ENCODE assay signal across 11 cellular contexts in genomic region chr2:99442837-99443236, GRCh38. TPM values are rescaled to one million over a fixed set of nuclear protein-coding genes. Genes with fewer than 3 reads are reported as not detected.
DNase-seq lines count a peak whose midpoint lies in the region; ATAC-seq and TF ChIP-seq lines count a peak whose summit lies in the region.
"Had no signal": no experiment of that assay in that cellular context is flagged by ENCODE, and none has a peak within 500 bp of the region (broad histone marks: within the 10 kb centered on the region; RNA-seq: fewer than 3 reads in every experiment).

No MANE protein-coding gene starts in this region.

- no peaks in the 10 kb centered on the region for H3K9me3 Mint-ChIP-seq in type B pancreatic cell
- H3K9me3 Mint-ChIP-seq: activated naive CD4-positive, alpha-beta T cell treated with anti-CD3 and anti-CD28 coated beads, Interleukin-2, amount 50 U/mL, for 24 hours had no signal

- in situ Hi-C loops in mammary epithelial cell (cut with MboI; ENCODE audit: low sequenced_read_pairs in 2 of 2): loop anchor here in 1 of 2 donors (10.0 kb wide), 1 partner anchor 52 kb away; the partner anchor contains the start of gene REV1

- intact Hi-C loops in mammary epithelial cell (cut with micrococcal nuclease): no loop called here
- intact Hi-C loops in left ventricle myocardium superior (cut with micrococcal nuclease): loop anchor here (10.0 kb wide), 1 partner anchor 52 kb away; the partner anchor contains the start of gene REV1

- peak; percentile 18 for DNase-seq in DMS53 (lab: John Stamatoyannopoulos, UW)
- DNase-seq in DMS53 treated with DMSO at 0.1 percent for 48 hours (lab: John Stamatoyannopoulos, UW; ENCODE audit: unreplicated experiment): no peak
- DNase-seq in mammary epithelial cell: no peak
- no peak for DNase-seq in left ventricle myocardium superior
- DNase-seq in type B pancreatic cell (ENCODE audit: extremely low spot score, unreplicated experiment): no peak
- no peak for DNase-seq in T-helper 9 cell
- no peak for DNase-seq in stimulated activated CD4-positive, alpha-beta T cell treated with anti-CD3 and anti-CD28 coated beads, Interleukin-1b, Interleukin-23, amount 100 ng/mL, for 48 hours
- no peak for DNase-seq in GM20000 (ENCODE audit: low spot score)
- DNase-seq: NCI-H1092 treated with DMSO at 0.1 percent for 48 hours had no signal

- H3K9me3 ChIP-seq in mammary epithelial cell (replicated peaks; ENCODE audit: insufficient read depth, low read length): no peaks in the 10 kb centered on the region

- no peak overlapping the region for H3K4me2 ChIP-seq in mammary epithelial cell (ENCODE audit: insufficient read depth, low read depth, low read length)

- no peak overlapping the region for H3K4me3 Mint-ChIP-seq in type B pancreatic cell
- H3K4me3 Mint-ChIP-seq: activated naive CD4-positive, alpha-beta T cell treated with anti-CD3 and anti-CD28 coated beads, Interleukin-2, amount 50 U/mL, for 24 hours had no signal

- no peak overlapping the region for H3K27ac Mint-ChIP-seq in type B pancreatic cell
- H3K27ac Mint-ChIP-seq: activated naive CD4-positive, alpha-beta T cell treated with anti-CD3 and anti-CD28 coated beads, Interleukin-2, amount 50 U/mL, for 24 hours had no signal

- CTCF ChIA-PET in mammary epithelial cell (lab: Charles Lee; ENCODE audit: low non-redundant PET): no interaction called here

- peak; percentile 37 to 50 for TF ChIP-seq CTCF in mammary epithelial cell (conservative IDR thresholded peaks at IDR 0.05 in 1 of 2, IDR thresholded peaks at IDR 0.05 in 1 of 2; ENCODE audit: extremely low read depth in 1 of 2, insufficient read depth in 1 of 2, low read depth in 1 of 2, low read length in 2 of 2)
- TF ChIP-seq CTCF in type B pancreatic cell (conservative IDR thresholded peaks at IDR 0.05): peak; percentile 33
- no peak for TF ChIP-seq CTCF in GM20000 (IDR thresholded peaks at IDR 0.05; ENCODE audit: extremely low read depth, missing control alignments)

- BruUV-seq in mammary epithelial cell (replicated peaks; lab: Mats Ljungman, UMichigan): no TSS peak

- H3K27me3 ChIP-seq in mammary epithelial cell (ENCODE audit: insufficient read depth, low read length): no peaks in the 10 kb centered on the region

- WGBS in mammary epithelial cell (ENCODE audit: low coverage, missing lambda C conversion rate): 57% methylated on average over 1 of the region's 1 CpG

- dilution Hi-C loops in mammary epithelial cell (cut with HindIII; ENCODE audit: low sequenced_read_pairs): no loop called here

- H3K9ac ChIP-seq in mammary epithelial cell (ENCODE audit: insufficient read depth, low read length): no peak overlapping the region

- peak; percentile 81 for ATAC-seq in left ventricle myocardium superior

- H3K27ac ChIP-seq in mammary epithelial cell (ENCODE audit: insufficient read depth, low read depth, low read length): no peak overlapping the region
- H3K27ac ChIP-seq: 22Rv1 had no signal

- H3K27me3 Mint-ChIP-seq in type B pancreatic cell: no peaks in the 10 kb centered on the region
- H3K27me3 Mint-ChIP-seq: activated naive CD4-positive, alpha-beta T cell treated with anti-CD3 and anti-CD28 coated beads, Interleukin-2, amount 50 U/mL, for 24 hours had no signal

- H4K20me1 ChIP-seq in mammary epithelial cell (ENCODE audit: insufficient read depth, low read length): no peaks in the 10 kb centered on the region

- no peak overlapping the region for H2AFZ ChIP-seq in mammary epithelial cell (ENCODE audit: low read depth, low read length)

- peaks cover 18% of the 10 kb centered on the region for H3K36me3 ChIP-seq in mammary epithelial cell (ENCODE audit: insufficient read depth, low read length)

- H3K79me2 ChIP-seq in mammary epithelial cell (ENCODE audit: insufficient read depth, low read length): peaks cover 71% of the 10 kb centered on the region

- no peak overlapping the region for H3K4me3 ChIP-seq in mammary epithelial cell (replicated peaks in 1 of 3; ENCODE audit: insufficient read depth in 1 of 3, low read depth in 2 of 3, low read length in 3 of 3)

- no peaks in the 10 kb centered on the region for H3K4me1 Mint-ChIP-seq in type B pancreatic cell (ENCODE audit: unreplicated experiment)

- peaks cover 11% of the 10 kb centered on the region for H3K4me1 ChIP-seq in mammary epithelial cell (ENCODE audit: insufficient read depth, low read length)

- peaks cover 11% of the 10 kb centered on the region for H3K36me3 Mint-ChIP-seq in type B pancreatic cell

RNA-seq across cellular contexts. Expression of gene REV1, which starts 47.0 kb away (rescaled TPM):
- 10 to 100 TPM; 36.3 to 38.4 TPM for total RNA-seq in mammary epithelial cell
- 17.9 TPM for polyA plus RNA-seq in mammary epithelial cell
- polyA minus RNA-seq in mammary epithelial cell: 27.6 TPM
- 74.2 TPM for total RNA-seq in left ventricle myocardium superior
- total RNA-seq in type B pancreatic cell (ENCODE audit: low replicate concordance): 29.0 and 42.6 TPM in 2 replicates
